Comparison of ENCODE assay signal across 8 cellular contexts in the genomic region with DNA sequence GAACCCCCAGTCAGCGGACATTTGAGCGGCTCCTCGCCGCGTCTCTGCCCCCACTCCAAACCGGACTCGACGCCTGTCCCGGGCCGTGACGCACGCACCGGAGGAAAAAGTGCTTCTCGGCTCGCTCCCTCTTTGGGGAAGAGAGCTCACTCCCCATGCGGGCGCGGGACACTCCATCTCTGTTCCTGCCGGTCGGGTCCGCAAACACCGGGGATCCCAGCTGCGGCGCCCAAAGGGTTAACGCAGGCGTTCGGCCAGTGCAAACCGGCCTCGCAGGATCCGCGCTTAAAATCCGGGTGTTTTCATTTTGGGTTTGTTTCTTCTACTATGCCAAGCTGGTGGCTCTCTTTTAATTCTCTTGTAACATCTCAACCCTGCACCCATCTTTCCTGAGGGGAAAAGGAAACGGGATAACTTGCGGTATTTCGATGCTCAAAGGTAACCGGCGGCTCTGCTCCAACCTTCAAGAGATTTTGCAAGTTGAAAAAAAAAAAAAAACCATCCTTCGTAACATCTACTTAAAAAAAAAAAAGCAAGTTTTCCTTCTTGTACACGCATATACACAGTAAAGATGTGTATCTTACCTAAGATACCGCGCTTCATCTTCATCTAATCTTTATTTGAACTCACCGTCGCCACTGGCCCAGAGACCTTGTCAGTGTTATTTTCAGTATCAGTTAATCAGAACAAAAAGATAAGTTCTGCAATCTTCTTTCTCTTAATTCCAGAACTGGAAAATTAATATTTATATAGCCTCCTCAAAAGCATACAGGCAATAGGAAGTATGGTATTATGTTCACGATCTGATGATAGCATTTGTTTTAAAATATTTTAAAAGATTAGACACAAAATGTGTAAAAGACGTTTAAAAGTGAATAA. TPM values are rescaled to one million over a fixed set of nuclear protein-coding genes. Genes with fewer than 3 reads are reported as not detected.
A peak's percentile ranks its signal among the peaks of the same experiment; 100 is the strongest.
DNase-seq lines count a peak whose midpoint lies in the region; ATAC-seq, FAIRE-seq and TF ChIP-seq lines count a peak whose summit lies in the region.

No MANE protein-coding gene starts in this region.

- FAIRE-seq in H54 (lab: Jason Lieb, UNC), result peak; percentile 33

- intact Hi-C loops in left colon (cut with DNase I, micrococcal nuclease), result no loop called here

- ATAC-seq in left colon (peak; percentile 1), HG02798 (IDR thresholded peaks at IDR 0.05; ENCODE audit: poor library complexity, unreplicated experiment) (no peak)

- no peak for TF ChIP-seq POLR2A in H54 (IDR thresholded peaks at IDR 0.05; ENCODE audit: low read depth, low read length)

- DNase-seq in DMS53 treated with DMSO at 0.1 percent for 48 hours (lab: John Stamatoyannopoulos, UW; ENCODE audit: unreplicated experiment) (peak; percentile 34), H54 (ENCODE audit: insufficient read length, low spot score) (peak; percentile 22), RKO (ENCODE audit: low spot score) (peak; percentile 16), left colon (peak; percentile 48 to 80), cortex of kidney (lab: John Stamatoyannopoulos, UW) (no peak)
- DNase-seq in central memory CD4-positive, alpha-beta T cell, result peak; percentile 25
- DNase-seq in stimulated activated CD4-positive, alpha-beta T cell treated with anti-CD3 and anti-CD28 coated beads, Interleukin-2, amount 100 ng/mL, for 48 hours, result peak; percentile 12 to 35

RNA-seq across cellular contexts. Expression of a gene that starts 1.6 kb away (rescaled TPM):
- total RNA-seq in left colon, result 100 to 1,000 TPM in 1 of 2 donors, 10 to 100 TPM in 1; 57.5 to 105 TPM
